ENCODE assay signal across 2 cellular contexts in the genomic region with DNA sequence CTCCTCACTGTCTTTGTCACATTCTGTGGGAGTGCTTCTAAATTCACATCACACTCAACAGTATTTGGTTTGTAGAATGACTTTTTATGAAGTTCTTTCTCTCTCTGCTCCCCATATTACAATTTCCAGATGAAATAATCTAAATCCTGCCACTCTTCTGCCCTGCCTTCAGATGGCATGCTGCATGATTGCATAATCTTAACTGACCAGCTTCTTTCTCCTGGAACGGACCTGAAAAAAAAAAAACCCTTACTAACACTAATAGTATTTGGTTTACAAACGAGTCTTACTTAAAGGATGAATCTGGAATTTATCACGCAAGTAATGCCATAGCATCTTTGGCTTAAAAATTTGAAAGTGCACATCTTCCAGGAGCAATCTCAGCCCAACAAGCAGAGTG.
TF ChIP-seq lines count a peak whose summit lies in the region.

No MANE protein-coding gene starts in this region.

TF ChIP-seq in H1, 55 proteins besides CTCF, POLR2A, EP300 and RAD21:
- TF ChIP-seq SAP30 (IDR thresholded peaks at IDR 0.05; ENCODE audit: insufficient read depth, insufficient replicate concordance, low read length): no peak
- TF ChIP-seq CEBPB (IDR thresholded peaks at IDR 0.05; ENCODE audit: low read depth, low read length): peak; percentile 71

TF ChIP-seq in WTC11, 78 proteins besides CTCF, POLR2A, EP300 and RAD21:
- TF ChIP-seq, protein P1, sequence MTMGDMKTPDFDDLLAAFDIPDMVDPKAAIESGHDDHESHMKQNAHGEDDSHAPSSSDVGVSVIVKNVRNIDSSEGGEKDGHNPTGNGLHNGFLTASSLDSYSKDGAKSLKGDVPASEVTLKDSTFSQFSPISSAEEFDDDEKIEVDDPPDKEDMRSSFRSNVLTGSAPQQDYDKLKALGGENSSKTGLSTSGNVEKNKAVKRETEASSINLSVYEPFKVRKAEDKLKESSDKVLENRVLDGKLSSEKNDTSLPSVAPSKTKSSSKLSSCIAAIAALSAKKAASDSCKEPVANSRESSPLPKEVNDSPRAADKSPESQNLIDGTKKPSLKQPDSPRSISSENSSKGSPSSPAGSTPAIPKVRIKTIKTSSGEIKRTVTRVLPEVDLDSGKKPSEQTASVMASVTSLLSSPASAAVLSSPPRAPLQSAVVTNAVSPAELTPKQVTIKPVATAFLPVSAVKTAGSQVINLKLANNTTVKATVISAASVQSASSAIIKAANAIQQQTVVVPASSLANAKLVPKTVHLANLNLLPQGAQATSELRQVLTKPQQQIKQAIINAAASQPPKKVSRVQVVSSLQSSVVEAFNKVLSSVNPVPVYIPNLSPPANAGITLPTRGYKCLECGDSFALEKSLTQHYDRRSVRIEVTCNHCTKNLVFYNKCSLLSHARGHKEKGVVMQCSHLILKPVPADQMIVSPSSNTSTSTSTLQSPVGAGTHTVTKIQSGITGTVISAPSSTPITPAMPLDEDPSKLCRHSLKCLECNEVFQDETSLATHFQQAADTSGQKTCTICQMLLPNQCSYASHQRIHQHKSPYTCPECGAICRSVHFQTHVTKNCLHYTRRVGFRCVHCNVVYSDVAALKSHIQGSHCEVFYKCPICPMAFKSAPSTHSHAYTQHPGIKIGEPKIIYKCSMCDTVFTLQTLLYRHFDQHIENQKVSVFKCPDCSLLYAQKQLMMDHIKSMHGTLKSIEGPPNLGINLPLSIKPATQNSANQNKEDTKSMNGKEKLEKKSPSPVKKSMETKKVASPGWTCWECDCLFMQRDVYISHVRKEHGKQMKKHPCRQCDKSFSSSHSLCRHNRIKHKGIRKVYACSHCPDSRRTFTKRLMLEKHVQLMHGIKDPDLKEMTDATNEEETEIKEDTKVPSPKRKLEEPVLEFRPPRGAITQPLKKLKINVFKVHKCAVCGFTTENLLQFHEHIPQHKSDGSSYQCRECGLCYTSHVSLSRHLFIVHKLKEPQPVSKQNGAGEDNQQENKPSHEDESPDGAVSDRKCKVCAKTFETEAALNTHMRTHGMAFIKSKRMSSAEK (CRISPR knock-in tag; IDR thresholded peaks at IDR 0.05; ENCODE audit: borderline replicate concordance): no peak
